Comparison of ENCODE assay signal across 14 cellular contexts in the genomic region with DNA sequence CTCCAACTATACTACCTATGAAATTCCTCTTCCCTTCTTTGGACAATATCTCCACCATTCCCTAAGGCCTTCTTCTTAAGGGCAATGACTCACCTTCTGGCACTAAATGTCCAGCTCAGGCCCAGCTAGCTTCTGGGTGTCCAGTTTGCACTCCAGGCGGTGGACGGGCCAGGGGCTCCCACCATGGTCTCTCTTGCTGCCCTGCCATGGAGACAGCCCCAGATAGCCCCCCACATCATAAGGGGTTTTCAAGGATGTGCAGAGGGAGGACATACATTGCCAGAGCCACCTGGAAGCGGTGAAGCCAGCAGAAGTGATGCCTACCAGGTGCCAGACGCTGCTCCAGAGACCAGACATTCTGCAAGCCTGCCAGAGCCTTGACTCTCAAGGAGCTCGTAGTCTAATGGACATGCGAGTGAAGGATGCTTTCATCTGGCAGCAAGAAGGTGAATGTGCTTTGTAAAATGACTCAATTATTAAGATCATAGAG. TPM values are rescaled to one million over a fixed set of nuclear protein-coding genes. Genes with fewer than 3 reads are reported as not detected.
DNase-seq lines count a peak whose midpoint lies in the region; ATAC-seq, FAIRE-seq and TF ChIP-seq lines count a peak whose summit lies in the region.
"Had no signal": no experiment of that assay in that cellular context is flagged by ENCODE, and none has a peak within 500 bp of the region (broad histone marks: within the 10 kb centered on the region; RNA-seq: fewer than 3 reads in every experiment).

No MANE protein-coding gene starts in this region.

- no peaks in the 10 kb centered on the region for H3K4me1 Mint-ChIP-seq in CD4-positive, alpha-beta T cell (ENCODE audit: low read depth)
- H3K4me1 Mint-ChIP-seq: activated B cell treated with CpG ODN at 0.5 μM for 24 hours had no signal

- TF ChIP-seq CTCF in esophagus muscularis mucosa (IDR thresholded peaks at IDR 0.05) (no peak), GM10248 (IDR thresholded peaks at IDR 0.05; ENCODE audit: control extremely low read depth, extremely low read depth, low read depth, missing control alignments) (no peak), D721Med (IDR thresholded peaks at IDR 0.05; ENCODE audit: insufficient read depth, missing control alignments) (no peak)
- TF ChIP-seq CTCF in CD4-positive, alpha-beta T cell (IDR thresholded peaks at IDR 0.05): no peak

- no peak overlapping the region for H4K12ac ChIP-seq in trophoblast cell (ENCODE audit: low read depth, low read length)

- no peak overlapping the region for H2AFZ ChIP-seq in trophoblast cell (ENCODE audit: insufficient read depth, low read length, poor library complexity)

- CTCF ChIA-PET in GM10248 (lab: Yijun Ruan, JAX): no interaction called here
- CTCF ChIA-PET in CD4-positive, alpha-beta T cell (lab: Charles Lee): no interaction called here

- H3K23ac ChIP-seq in trophoblast cell (ENCODE audit: low read length): no peak overlapping the region

- H2BK12ac ChIP-seq in trophoblast cell (ENCODE audit: low read length): peak overlapping the region; percentile 8

- no peaks in the 10 kb centered on the region for H3K36me3 ChIP-seq in esophagus muscularis mucosa
- no peaks in the 10 kb centered on the region for H3K36me3 ChIP-seq in trophoblast cell (ENCODE audit: control insufficient read depth in 1 of 2, insufficient read depth in 2 of 2, low read length in 2 of 2)
- H3K36me3 ChIP-seq: Peyer's patch had no signal

- H2BK120ac ChIP-seq in trophoblast cell (ENCODE audit: insufficient read depth, low read length, poor library complexity): peak overlapping the region; percentile 41

- no peaks in the 10 kb centered on the region for H3K9me3 Mint-ChIP-seq in CD4-positive, alpha-beta T cell
- H3K9me3 Mint-ChIP-seq: activated B cell treated with CpG ODN at 0.5 μM for 24 hours, neural crest cell had no signal

- no peaks in the 10 kb centered on the region for H3K79me1 ChIP-seq in trophoblast cell (ENCODE audit: low read length)

- no peaks in the 10 kb centered on the region for H3K36me3 Mint-ChIP-seq in CD4-positive, alpha-beta T cell (ENCODE audit: low read depth)

- no peak for ATAC-seq in CD4-positive, alpha-beta T cell (ENCODE audit: poor library complexity)

- 75% methylated on average over 6 of the region's 6 CpGs for WGBS in esophagus muscularis mucosa
- no CpG with 5 or more reads among the region's 6 CpGs for WGBS in trophoblast cell (ENCODE audit: extremely low coverage, insufficient coverage, insufficient read length)

- peak overlapping the region; percentile 20 for H3K18ac ChIP-seq in trophoblast cell (ENCODE audit: low read length)

- H3K9ac ChIP-seq in trophoblast cell (ENCODE audit: low read length): no peak overlapping the region

- H4K8ac ChIP-seq in trophoblast cell (ENCODE audit: low read depth, low read length): peak overlapping the region; percentile 45

- TF ChIP-seq POLR2A in esophagus muscularis mucosa (IDR thresholded peaks at IDR 0.05; ENCODE audit: low read depth): no peak

- H3K9me3 ChIP-seq in esophagus muscularis mucosa (no peaks in the 10 kb centered on the region), trophoblast cell (ENCODE audit: insufficient read depth, low read depth, low read length) (no peaks in the 10 kb centered on the region)
- no peaks in the 10 kb centered on the region for H3K9me3 ChIP-seq in CD4-positive, alpha-beta T cell (ENCODE audit: control insufficient read depth, low read length)
- H3K9me3 ChIP-seq: Peyer's patch had no signal

- H3K4me2 ChIP-seq in trophoblast cell (ENCODE audit: low read length): no peak overlapping the region

- H3K4me3 ChIP-seq in esophagus muscularis mucosa (no peak overlapping the region), trophoblast cell (ENCODE audit: low read depth, low read length) (no peak overlapping the region)
- H3K4me3 ChIP-seq: Peyer's patch had no signal

- no peak for FAIRE-seq in D721Med (lab: Jason Lieb, UNC)
- FAIRE-seq: colon had no signal

- H3K4me3 Mint-ChIP-seq in CD4-positive, alpha-beta T cell: no peak overlapping the region
- H3K4me3 Mint-ChIP-seq: activated B cell treated with CpG ODN at 0.5 μM for 24 hours, neural crest cell had no signal

- peaks cover 15% of the 10 kb centered on the region for H3K27me3 Mint-ChIP-seq in CD4-positive, alpha-beta T cell

- H3K79me2 ChIP-seq in trophoblast cell (ENCODE audit: control insufficient read depth, insufficient read depth, low read length, poor library complexity): no peaks in the 10 kb centered on the region

- peak overlapping the region; percentile 58 for H2AK5ac ChIP-seq in trophoblast cell (ENCODE audit: low read length)

- TF ChIP-seq EP300 in esophagus muscularis mucosa (IDR thresholded peaks at IDR 0.05): no peak

- intact Hi-C loops in esophagus muscularis mucosa (cut with DNase I): no loop called here
- intact Hi-C loops in CD4-positive, alpha-beta T cell (cut with DNase I, micrococcal nuclease): no loop called here

- no peak overlapping the region for H3K14ac ChIP-seq in trophoblast cell (ENCODE audit: low read length)

- peak; percentile 26 for DNase-seq in AG08395 (ENCODE audit: low spot score)
- DNase-seq in LHCN-M2 (ENCODE audit: low read depth): peak; percentile 41
- peak; percentile 91 for DNase-seq in esophagus muscularis mucosa (ENCODE audit: extremely low spot score)
- DNase-seq in trophoblast cell: peak; percentile 11 to 48
- no peak for DNase-seq in GM10248 (ENCODE audit: extremely low spot score)
- DNase-seq in D721Med (ENCODE audit: insufficient read length, low spot score): no peak
- DNase-seq in NCI-H1048 (lab: John Stamatoyannopoulos, UW): no peak
- no peak for DNase-seq in CD4-positive, alpha-beta T cell
- DNase-seq: activated B cell treated with CpG ODN at 0.5 μM for 24 hours; NCI-H146; Peyer's patch; stimulated activated CD4-positive, alpha-beta T cell treated with anti-CD3 and anti-CD28 coated beads, Interleukin-4, amount 100 ng/mL, for 24 hours had no signal

- H4K91ac ChIP-seq in trophoblast cell (ENCODE audit: low read depth, low read length): peak overlapping the region; percentile 48

- H3K4ac ChIP-seq in trophoblast cell (ENCODE audit: low read depth, low read length): no peak overlapping the region

- POLR2A ChIA-PET in GM10248 (lab: Yijun Ruan, JAX): no interaction called here
- POLR2A ChIA-PET in CD4-positive, alpha-beta T cell (lab: Charles Lee): no interaction called here

- H3K27ac Mint-ChIP-seq in CD4-positive, alpha-beta T cell: no peak overlapping the region
- H3K27ac Mint-ChIP-seq: activated B cell treated with CpG ODN at 0.5 μM for 24 hours had no signal

- H2BK5ac ChIP-seq in trophoblast cell (ENCODE audit: low read depth, low read length, poor library complexity): no peak overlapping the region

- H3K27me3 ChIP-seq in esophagus muscularis mucosa (no peaks in the 10 kb centered on the region), trophoblast cell (ENCODE audit: insufficient read depth, low read length) (no peaks in the 10 kb centered on the region)
- no peaks in the 10 kb centered on the region for H3K27me3 ChIP-seq in CD4-positive, alpha-beta T cell (ENCODE audit: control insufficient read depth, insufficient read depth, low read length)
- H3K27me3 ChIP-seq: Peyer's patch had no signal

- H3K27ac ChIP-seq in esophagus muscularis mucosa (replicated peaks in 1 of 4) (peak overlapping the region; percentile 41 to 70 (median 50)), trophoblast cell (ENCODE audit: low read depth, low read length) (peak overlapping the region; percentile 1)
- H3K27ac ChIP-seq in CD4-positive, alpha-beta T cell (ENCODE audit: low read depth, low read length): no peak overlapping the region

- H3K4me1 ChIP-seq in esophagus muscularis mucosa: peaks cover 57 to 66% (median 60%) of the 10 kb centered on the region in 4 donors
- peaks cover 4 to 8% of the 10 kb centered on the region in 2 experiments for H3K4me1 ChIP-seq in trophoblast cell (ENCODE audit: control insufficient read depth in 1 of 2, insufficient read depth in 2 of 2, low read length in 2 of 2)

RNA-seq across cellular contexts. Expression of gene C1orf198, which starts 43.7 kb away (rescaled TPM):
- total RNA-seq in LHCN-M2 (2014; rRNA removed) (12.7 and 18.0 TPM in 2 replicates), esophagus muscularis mucosa (100 to 1,000 TPM in 3 of 4 donors, 10 to 100 TPM in 1; 95.6 to 214 (median 140) TPM)
- polyA plus RNA-seq in LHCN-M2 (2012): 40.0 TPM
- polyA plus RNA-seq in trophoblast cell (2013): 56.8 and 57.0 TPM in 2 replicates
- total RNA-seq in CD4-positive, alpha-beta T cell: 1 to 10 TPM; 2.2 TPM

Comparison
In these comparisons a context has a peak if more than half of its experiments do, and no peak if none do; other contexts are left out.
1. DNase-seq: peak in AG08395 (single experiment), LHCN-M2 (single experiment), esophagus muscularis mucosa (single experiment) and trophoblast cell (2 of 2); none in GM10248 (single experiment), D721Med (single experiment), NCI-H1048 (single experiment) and CD4-positive, alpha-beta T cell (0 of 10).